In the genomic region with DNA sequence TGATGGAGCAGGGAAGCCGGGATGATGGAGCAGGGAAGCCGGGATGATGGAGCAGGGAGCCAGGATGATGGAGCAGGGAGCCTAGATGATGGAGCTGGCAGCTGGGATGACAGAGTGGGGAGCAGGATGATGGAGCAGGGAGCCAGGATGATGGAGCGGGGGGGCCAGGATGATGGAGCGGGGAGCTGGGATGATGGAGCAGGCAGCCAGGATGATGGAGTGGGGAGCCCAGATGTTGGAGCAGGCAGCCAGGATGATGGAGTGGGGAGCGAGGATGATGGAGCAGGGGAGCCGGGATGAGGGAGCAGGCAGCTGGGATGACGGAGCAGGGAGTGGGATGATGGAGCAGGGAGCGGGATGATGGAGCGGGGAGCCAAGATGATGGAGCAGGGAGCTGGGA, we compare ENCODE assay signal across 1 cellular context.
TF ChIP-seq lines count a peak whose summit lies in the region.

No MANE protein-coding gene starts in this region.

TF ChIP-seq in HEK293, 187 proteins besides CTCF, POLR2A, EP300 and RAD21 (continued from another document and continues in another):
- TF ChIP-seq, protein P1, sequence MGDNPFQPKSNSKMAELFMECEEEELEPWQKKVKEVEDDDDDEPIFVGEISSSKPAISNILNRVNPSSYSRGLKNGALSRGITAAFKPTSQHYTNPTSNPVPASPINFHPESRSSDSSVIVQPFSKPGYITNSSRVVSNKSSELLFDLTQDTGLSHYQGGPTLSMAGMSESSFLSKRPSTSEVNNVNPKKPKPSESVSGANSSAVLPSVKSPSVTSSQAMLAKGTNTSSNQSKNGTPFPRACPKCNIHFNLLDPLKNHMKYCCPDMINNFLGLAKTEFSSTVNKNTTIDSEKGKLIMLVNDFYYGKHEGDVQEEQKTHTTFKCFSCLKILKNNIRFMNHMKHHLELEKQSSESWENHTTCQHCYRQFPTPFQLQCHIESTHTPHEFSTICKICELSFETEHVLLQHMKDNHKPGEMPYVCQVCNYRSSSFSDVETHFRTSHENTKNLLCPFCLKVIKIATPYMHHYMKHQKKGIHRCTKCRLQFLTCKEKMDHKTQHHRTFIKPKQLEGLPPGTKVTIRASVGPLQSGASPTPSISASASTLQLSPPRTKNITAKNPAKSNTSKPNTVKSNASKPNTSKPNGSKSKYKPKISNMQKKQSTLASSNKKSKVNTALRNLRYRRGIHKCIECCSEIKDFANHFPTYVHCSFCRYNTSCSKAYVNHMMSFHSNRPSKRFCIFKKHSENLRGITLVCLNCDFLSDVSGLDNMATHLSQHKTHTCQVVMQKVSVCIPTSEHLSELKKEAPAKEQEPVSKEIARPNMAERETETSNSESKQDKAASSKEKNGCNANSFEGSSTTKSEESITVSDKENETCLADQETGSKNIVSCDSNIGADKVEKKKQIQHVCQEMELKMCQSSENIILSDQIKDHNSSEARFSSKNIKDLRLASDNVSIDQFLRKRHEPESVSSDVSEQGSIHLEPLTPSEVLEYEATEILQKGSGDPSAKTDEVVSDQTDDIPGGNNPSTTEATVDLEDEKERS (tag by site-specific recombination; IDR thresholded peaks at IDR 0.05): peak; percentile 94
- TF ChIP-seq, protein P2, sequence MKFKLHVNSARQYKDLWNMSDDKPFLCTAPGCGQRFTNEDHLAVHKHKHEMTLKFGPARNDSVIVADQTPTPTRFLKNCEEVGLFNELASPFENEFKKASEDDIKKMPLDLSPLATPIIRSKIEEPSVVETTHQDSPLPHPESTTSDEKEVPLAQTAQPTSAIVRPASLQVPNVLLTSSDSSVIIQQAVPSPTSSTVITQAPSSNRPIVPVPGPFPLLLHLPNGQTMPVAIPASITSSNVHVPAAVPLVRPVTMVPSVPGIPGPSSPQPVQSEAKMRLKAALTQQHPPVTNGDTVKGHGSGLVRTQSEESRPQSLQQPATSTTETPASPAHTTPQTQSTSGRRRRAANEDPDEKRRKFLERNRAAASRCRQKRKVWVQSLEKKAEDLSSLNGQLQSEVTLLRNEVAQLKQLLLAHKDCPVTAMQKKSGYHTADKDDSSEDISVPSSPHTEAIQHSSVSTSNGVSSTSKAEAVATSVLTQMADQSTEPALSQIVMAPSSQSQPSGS (tag by site-specific recombination; IDR thresholded peaks at IDR 0.05; ENCODE audit: low read depth): no peak
- TF ChIP-seq BCL11A (tag by site-specific recombination; IDR thresholded peaks at IDR 0.05; ENCODE audit: low read depth) (peak; percentile 34; the same call in 1 of the 2 replicates), ZNF585B (tag by site-specific recombination; IDR thresholded peaks at IDR 0.05) (no peak), ZNF76 (tag by site-specific recombination; IDR thresholded peaks at IDR 0.05; ENCODE audit: borderline replicate concordance, low read depth) (no peak), ZNF394 (tag by site-specific recombination; IDR thresholded peaks at IDR 0.05; ENCODE audit: borderline replicate concordance) (no peak; the same call in 1 of the 2 replicates), ZNF623 (tag by site-specific recombination; IDR thresholded peaks at IDR 0.05) (no peak), REPIN1 (tag by site-specific recombination; IDR thresholded peaks at IDR 0.05; ENCODE audit: low read depth) (no peak), RBAK (tag by site-specific recombination; IDR thresholded peaks at IDR 0.05) (no peak), ZNF660 (tag by site-specific recombination; IDR thresholded peaks at IDR 0.05) (no peak), KLF10 (tag by site-specific recombination; IDR thresholded peaks at IDR 0.05) (no peak), ZNF24 (tag by site-specific recombination; IDR thresholded peaks at IDR 0.05) (no peak), KLF8 (tag by site-specific recombination; IDR thresholded peaks at IDR 0.05) (no peak; the same call in 1 of the 2 replicates), ZNF239 (tag by site-specific recombination; IDR thresholded peaks at IDR 0.05) (peak; percentile 11; the same call in 1 of the 2 replicates), ZNF391 (tag by site-specific recombination; IDR thresholded peaks at IDR 0.05; ENCODE audit: borderline replicate concordance, low read depth) (peak; percentile 65; the same call in 1 of the 2 replicates), ZNF16 (tag by site-specific recombination; IDR thresholded peaks at IDR 0.05; ENCODE audit: low read depth) (no peak), SP3 (tag by site-specific recombination; IDR thresholded peaks at IDR 0.05) (no peak), ZNF311 (tag by site-specific recombination; IDR thresholded peaks at IDR 0.05; ENCODE audit: borderline replicate concordance) (no peak), ZNF610 (tag by site-specific recombination; IDR thresholded peaks at IDR 0.05; ENCODE audit: borderline replicate concordance) (peak; percentile 34; the same call in 1 of the 2 replicates), ZNF211 (tag by site-specific recombination; IDR thresholded peaks at IDR 0.05; ENCODE audit: low read depth) (no peak), ZNF621 (tag by site-specific recombination; IDR thresholded peaks at IDR 0.05) (no peak), ZNF785 (tag by site-specific recombination; IDR thresholded peaks at IDR 0.05) (peak; percentile 47; the same call in 1 of the 2 replicates), ZFP69B (tag by site-specific recombination; IDR thresholded peaks at IDR 0.05) (no peak), ZNF776 (tag by site-specific recombination; IDR thresholded peaks at IDR 0.05; ENCODE audit: borderline replicate concordance) (peak; percentile 51; the same call in 1 of the 2 replicates), ZNF174 (tag by site-specific recombination; IDR thresholded peaks at IDR 0.05) (no peak), ZNF292 (tag by site-specific recombination; IDR thresholded peaks at IDR 0.05; ENCODE audit: borderline replicate concordance, low read depth) (no peak), ZIC2 (tag by site-specific recombination; IDR thresholded peaks at IDR 0.05) (no peak), ZNF843 (tag by site-specific recombination; IDR thresholded peaks at IDR 0.05) (peak; percentile 36; the same call in 1 of the 2 replicates), ZNF530 (tag by site-specific recombination; IDR thresholded peaks at IDR 0.05; ENCODE audit: low read depth) (no peak), ZNF169 (tag by site-specific recombination; IDR thresholded peaks at IDR 0.05) (no peak), ZNF558 (tag by site-specific recombination; IDR thresholded peaks at IDR 0.05) (no peak), BCL11B (tag by site-specific recombination; IDR thresholded peaks at IDR 0.05; ENCODE audit: low read depth) (no peak), KLF16 (tag by site-specific recombination; IDR thresholded peaks at IDR 0.05) (no peak), HOXC10 (CRISPR knock-in tag; IDR thresholded peaks at IDR 0.05) (no peak)
- TF ChIP-seq, protein P3, sequence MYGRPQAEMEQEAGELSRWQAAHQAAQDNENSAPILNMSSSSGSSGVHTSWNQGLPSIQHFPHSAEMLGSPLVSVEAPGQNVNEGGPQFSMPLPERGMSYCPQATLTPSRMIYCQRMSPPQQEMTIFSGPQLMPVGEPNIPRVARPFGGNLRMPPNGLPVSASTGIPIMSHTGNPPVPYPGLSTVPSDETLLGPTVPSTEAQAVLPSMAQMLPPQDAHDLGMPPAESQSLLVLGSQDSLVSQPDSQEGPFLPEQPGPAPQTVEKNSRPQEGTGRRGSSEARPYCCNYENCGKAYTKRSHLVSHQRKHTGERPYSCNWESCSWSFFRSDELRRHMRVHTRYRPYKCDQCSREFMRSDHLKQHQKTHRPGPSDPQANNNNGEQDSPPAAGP (tag by site-specific recombination; IDR thresholded peaks at IDR 0.05): no peak; the same call in 1 of the 2 replicates
- TF ChIP-seq, protein P4, sequence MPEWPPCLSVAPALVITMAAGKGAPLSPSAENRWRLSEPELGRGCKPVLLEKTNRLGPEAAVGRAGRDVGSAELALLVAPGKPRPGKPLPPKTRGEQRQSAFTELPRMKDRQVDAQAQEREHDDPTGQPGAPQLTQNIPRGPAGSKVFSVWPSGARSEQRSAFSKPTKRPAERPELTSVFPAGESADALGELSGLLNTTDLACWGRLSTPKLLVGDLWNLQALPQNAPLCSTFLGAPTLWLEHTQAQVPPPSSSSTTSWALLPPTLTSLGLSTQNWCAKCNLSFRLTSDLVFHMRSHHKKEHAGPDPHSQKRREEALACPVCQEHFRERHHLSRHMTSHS (tag by site-specific recombination; IDR thresholded peaks at IDR 0.05): 0 out of 2 replicates have a peak, but pooled peaks have one; percentile 35
- TF ChIP-seq, protein P5, sequence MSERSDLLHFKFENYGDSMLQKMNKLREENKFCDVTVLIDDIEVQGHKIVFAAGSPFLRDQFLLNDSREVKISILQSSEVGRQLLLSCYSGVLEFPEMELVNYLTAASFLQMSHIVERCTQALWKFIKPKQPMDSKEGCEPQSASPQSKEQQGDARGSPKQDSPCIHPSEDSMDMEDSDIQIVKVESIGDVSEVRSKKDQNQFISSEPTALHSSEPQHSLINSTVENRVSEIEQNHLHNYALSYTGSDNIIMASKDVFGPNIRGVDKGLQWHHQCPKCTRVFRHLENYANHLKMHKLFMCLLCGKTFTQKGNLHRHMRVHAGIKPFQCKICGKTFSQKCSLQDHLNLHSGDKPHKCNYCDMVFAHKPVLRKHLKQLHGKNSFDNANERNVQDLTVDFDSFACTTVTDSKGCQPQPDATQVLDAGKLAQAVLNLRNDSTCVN (tag by site-specific recombination; optimal IDR thresholded peaks at IDR 0.05): peak; percentile 30
- TF ChIP-seq, protein P6, sequence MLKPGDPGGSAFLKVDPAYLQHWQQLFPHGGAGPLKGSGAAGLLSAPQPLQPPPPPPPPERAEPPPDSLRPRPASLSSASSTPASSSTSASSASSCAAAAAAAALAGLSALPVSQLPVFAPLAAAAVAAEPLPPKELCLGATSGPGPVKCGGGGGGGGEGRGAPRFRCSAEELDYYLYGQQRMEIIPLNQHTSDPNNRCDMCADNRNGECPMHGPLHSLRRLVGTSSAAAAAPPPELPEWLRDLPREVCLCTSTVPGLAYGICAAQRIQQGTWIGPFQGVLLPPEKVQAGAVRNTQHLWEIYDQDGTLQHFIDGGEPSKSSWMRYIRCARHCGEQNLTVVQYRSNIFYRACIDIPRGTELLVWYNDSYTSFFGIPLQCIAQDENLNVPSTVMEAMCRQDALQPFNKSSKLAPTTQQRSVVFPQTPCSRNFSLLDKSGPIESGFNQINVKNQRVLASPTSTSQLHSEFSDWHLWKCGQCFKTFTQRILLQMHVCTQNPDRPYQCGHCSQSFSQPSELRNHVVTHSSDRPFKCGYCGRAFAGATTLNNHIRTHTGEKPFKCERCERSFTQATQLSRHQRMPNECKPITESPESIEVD (tag by site-specific recombination; IDR thresholded peaks at IDR 0.05): no peak
- TF ChIP-seq, protein P7, sequence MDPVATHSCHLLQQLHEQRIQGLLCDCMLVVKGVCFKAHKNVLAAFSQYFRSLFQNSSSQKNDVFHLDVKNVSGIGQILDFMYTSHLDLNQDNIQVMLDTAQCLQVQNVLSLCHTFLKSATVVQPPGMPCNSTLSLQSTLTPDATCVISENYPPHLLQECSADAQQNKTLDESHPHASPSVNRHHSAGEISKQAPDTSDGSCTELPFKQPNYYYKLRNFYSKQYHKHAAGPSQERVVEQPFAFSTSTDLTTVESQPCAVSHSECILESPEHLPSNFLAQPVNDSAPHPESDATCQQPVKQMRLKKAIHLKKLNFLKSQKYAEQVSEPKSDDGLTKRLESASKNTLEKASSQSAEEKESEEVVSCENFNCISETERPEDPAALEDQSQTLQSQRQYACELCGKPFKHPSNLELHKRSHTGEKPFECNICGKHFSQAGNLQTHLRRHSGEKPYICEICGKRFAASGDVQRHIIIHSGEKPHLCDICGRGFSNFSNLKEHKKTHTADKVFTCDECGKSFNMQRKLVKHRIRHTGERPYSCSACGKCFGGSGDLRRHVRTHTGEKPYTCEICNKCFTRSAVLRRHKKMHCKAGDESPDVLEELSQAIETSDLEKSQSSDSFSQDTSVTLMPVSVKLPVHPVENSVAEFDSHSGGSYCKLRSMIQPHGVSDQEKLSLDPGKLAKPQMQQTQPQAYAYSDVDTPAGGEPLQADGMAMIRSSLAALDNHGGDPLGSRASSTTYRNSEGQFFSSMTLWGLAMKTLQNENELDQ (tag by site-specific recombination; IDR thresholded peaks at IDR 0.05; ENCODE audit: low read depth): no peak
- TF ChIP-seq, protein P8, sequence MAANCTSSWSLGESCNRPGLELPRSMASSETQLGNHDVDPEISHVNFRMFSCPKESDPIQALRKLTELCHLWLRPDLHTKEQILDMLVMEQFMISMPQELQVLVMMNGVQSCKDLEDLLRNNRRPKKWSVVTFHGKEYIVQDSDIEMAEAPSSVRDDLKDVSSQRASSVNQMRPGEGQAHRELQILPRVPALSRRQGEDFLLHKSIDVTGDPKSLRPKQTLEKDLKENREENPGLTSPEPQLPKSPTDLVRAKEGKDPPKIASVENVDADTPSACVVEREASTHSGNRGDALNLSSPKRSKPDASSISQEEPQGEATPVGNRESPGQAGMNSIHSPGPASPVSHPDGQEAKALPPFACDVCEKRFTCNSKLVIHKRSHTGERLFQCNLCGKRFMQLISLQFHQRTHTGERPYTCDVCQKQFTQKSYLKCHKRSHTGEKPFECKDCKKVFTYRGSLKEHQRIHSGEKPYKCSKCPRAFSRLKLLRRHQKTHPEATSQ (tag by site-specific recombination; IDR thresholded peaks at IDR 0.05): no peak; the same call in 1 of the 2 replicates
- TF ChIP-seq, protein P9, sequence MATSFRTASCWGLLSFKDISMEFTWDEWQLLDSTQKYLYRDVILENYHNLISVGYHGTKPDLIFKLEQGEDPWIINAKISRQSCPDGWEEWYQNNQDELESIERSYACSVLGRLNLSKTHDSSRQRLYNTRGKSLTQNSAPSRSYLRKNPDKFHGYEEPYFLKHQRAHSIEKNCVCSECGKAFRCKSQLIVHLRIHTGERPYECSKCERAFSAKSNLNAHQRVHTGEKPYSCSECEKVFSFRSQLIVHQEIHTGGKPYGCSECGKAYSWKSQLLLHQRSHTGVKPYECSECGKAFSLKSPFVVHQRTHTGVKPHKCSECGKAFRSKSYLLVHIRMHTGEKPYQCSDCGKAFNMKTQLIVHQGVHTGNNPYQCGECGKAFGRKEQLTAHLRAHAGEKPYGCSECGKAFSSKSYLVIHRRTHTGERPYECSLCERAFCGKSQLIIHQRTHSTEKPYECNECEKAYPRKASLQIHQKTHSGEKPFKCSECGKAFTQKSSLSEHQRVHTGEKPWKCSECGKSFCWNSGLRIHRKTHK (tag by site-specific recombination; IDR thresholded peaks at IDR 0.05): no peak
- TF ChIP-seq, protein P10, sequence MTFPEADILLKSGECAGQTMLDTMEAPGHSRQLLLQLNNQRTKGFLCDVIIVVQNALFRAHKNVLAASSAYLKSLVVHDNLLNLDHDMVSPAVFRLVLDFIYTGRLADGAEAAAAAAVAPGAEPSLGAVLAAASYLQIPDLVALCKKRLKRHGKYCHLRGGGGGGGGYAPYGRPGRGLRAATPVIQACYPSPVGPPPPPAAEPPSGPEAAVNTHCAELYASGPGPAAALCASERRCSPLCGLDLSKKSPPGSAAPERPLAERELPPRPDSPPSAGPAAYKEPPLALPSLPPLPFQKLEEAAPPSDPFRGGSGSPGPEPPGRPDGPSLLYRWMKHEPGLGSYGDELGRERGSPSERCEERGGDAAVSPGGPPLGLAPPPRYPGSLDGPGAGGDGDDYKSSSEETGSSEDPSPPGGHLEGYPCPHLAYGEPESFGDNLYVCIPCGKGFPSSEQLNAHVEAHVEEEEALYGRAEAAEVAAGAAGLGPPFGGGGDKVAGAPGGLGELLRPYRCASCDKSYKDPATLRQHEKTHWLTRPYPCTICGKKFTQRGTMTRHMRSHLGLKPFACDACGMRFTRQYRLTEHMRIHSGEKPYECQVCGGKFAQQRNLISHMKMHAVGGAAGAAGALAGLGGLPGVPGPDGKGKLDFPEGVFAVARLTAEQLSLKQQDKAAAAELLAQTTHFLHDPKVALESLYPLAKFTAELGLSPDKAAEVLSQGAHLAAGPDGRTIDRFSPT (tag by site-specific recombination; IDR thresholded peaks at IDR 0.05): no peak
- TF ChIP-seq, protein P11, sequence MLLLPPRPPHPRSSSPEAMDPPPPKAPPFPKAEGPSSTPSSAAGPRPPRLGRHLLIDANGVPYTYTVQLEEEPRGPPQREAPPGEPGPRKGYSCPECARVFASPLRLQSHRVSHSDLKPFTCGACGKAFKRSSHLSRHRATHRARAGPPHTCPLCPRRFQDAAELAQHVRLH (tag by site-specific recombination; IDR thresholded peaks at IDR 0.05): peak; percentile 74; the same call in 1 of the 2 replicates
